8 cellular contexts compared by ENCODE assay signal in genomic region chr15:89556413-89557262, GRCh38. TPM values are rescaled to one million over a fixed set of nuclear protein-coding genes. Genes with fewer than 3 reads are reported as not detected.
DNase-seq lines count a peak whose midpoint lies in the region; ATAC-seq and TF ChIP-seq lines count a peak whose summit lies in the region.

No MANE protein-coding gene starts in this region.

- no peaks in the 10 kb centered on the region for H3K36me3 Mint-ChIP-seq in T-helper 17 cell (ENCODE audit: low read depth)

- H3K27ac ChIP-seq in caudate nucleus (ENCODE audit: low read depth, low read length): no peak overlapping the region

- no peaks in the 10 kb centered on the region for H3K36me3 ChIP-seq in kidney epithelial cell (ENCODE audit: control insufficient read depth, insufficient read depth, low read length)

- ATAC-seq in T-helper 17 cell: peak; percentile 42
- no peak for ATAC-seq in HG03565 (IDR thresholded peaks at IDR 0.05; ENCODE audit: unreplicated experiment)

- no peak overlapping the region for H3K4me3 Mint-ChIP-seq in T-helper 17 cell

- H3K27ac Mint-ChIP-seq in T-helper 17 cell: no peak overlapping the region

- no peaks in the 10 kb centered on the region for H3K9me3 ChIP-seq in T-helper 17 cell (ENCODE audit: control insufficient read depth, low read length, poor library complexity, severe bottlenecking)

- H3K4me1 Mint-ChIP-seq in T-helper 17 cell: no peaks in the 10 kb centered on the region

- peaks cover 37% of the 10 kb centered on the region for H3K27me3 Mint-ChIP-seq in T-helper 17 cell

- H3K4me3 ChIP-seq in kidney epithelial cell (ENCODE audit: low read depth, low read length): no peak overlapping the region

- peaks cover 9% of the 10 kb centered on the region for H3K27me3 ChIP-seq in kidney epithelial cell (ENCODE audit: control insufficient read depth, insufficient read depth, low read length)

- TF ChIP-seq CTCF in kidney epithelial cell (IDR thresholded peaks at IDR 0.05; ENCODE audit: insufficient read depth, low read length, poor library complexity, severe bottlenecking): peak; percentile 71

- DNase-seq in A172 (ENCODE audit: low spot score) (peak; percentile 65), GM04504 (ENCODE audit: low read depth) (peak; percentile 42), NCI-H1436 (lab: John Stamatoyannopoulos, UW) (peak; percentile 52), T-helper 17 cell (peak in 1 of 3 donors; percentile 25), caudate nucleus (lab: John Stamatoyannopoulos, UW) (peak in 34 of 61 donors; percentile 0 to 76 (median 12)), kidney epithelial cell (ENCODE audit: low read depth) (peak; percentile 32)
- DNase-seq in stimulated activated CD4-positive, alpha-beta T cell treated with anti-CD3 and anti-CD28 coated beads, Interleukin-4, amount 100 ng/mL, for 48 hours (ENCODE audit: low read depth in 2 of 2): peak; percentile 15 to 28

RNA-seq across cellular contexts. Expression of gene TICRR, which starts 18.6 kb away (rescaled TPM):
- 6.4 and 7.0 TPM in 2 replicates for total RNA-seq in A172 (2014; rRNA removed; shearing (Covaris generic))
- total RNA-seq in T-helper 17 cell (under 1 TPM; 0.21 to 0.22 TPM), kidney epithelial cell (1.7 and 2.2 TPM in 2 replicates)
